ENCODE assay signal across 8 cellular contexts in the genomic region with DNA sequence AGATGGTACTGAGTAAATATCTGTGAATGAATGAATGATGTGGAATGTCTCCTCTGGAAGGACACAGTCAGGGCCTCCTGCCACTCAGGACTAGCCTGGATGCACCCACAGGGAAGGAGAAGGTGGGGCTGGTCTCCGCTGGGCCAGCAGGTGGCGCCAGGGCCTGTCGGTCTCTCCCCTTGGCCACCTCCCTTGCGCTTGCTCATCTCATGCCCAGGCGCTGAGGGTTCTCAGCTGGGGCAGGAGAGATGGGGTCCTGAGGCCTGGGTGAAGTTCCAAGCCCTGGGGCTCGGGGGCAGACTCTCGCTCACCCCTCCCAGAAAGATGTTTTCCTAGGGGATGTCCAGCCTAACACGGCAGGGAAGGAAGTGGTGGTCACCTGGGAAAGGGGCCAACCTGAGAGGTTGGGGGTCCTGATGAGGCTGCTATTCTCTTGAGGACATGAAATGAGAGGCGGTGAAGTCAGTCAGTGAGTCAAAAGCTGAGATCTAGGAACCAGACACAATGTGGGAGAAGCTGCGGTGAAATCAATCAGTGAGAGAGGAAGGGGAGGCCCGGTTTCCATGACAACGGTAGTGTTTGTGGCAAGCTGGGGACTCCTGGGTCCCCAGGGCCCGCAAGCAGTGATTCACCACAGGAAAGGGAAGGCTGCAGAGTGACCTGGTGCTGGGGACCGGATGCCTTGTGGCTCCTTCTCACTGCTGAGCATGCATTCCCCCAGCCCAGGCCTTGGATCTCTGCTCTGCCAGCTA. TPM values are rescaled to one million over a fixed set of nuclear protein-coding genes. Genes with fewer than 3 reads are reported as not detected.
DNase-seq lines count a peak whose midpoint lies in the region; ATAC-seq and TF ChIP-seq lines count a peak whose summit lies in the region.

No MANE protein-coding gene starts in this region.

- H3K4me3 Mint-ChIP-seq in CD8-positive, alpha-beta T cell, result peak overlapping the region; percentile 46
- H3K4me3 Mint-ChIP-seq in endodermal cell, result no peak overlapping the region

- H3K9ac ChIP-seq in endodermal cell (ENCODE audit: extremely low read depth, low read length, poor library complexity, severe bottlenecking), result no peak overlapping the region

- H3K36me3 Mint-ChIP-seq in CD8-positive, alpha-beta T cell, result no peaks in the 10 kb centered on the region
- peaks cover 36% of the 10 kb centered on the region for H3K36me3 Mint-ChIP-seq in endodermal cell (ENCODE audit: low read depth)

- H3K4me1 ChIP-seq in CD8-positive, alpha-beta T cell (ENCODE audit: insufficient read depth, low read length), result peaks cover 22% of the 10 kb centered on the region
- H3K4me1 ChIP-seq in endodermal cell (ENCODE audit: control insufficient read depth, insufficient read depth, low read length), result no peaks in the 10 kb centered on the region

- peak; percentile 93 for TF ChIP-seq CTCF in CD8-positive, alpha-beta T cell (IDR thresholded peaks at IDR 0.05)
- peak; percentile 98 for TF ChIP-seq CTCF in endodermal cell (conservative IDR thresholded peaks at IDR 0.05)

- DNase-seq in CD8-positive, alpha-beta T cell, result peak; percentile 72 to 91 (median 84)
- DNase-seq in HS-27A (ENCODE audit: low read depth) (peak; percentile 51), NOMO-1 treated with dmso at 0.1 percent for 144 hours (lab: John Stamatoyannopoulos, UW; ENCODE audit: unreplicated experiment) (peak; percentile 83), endodermal cell (peak; percentile 95), mucosa of gallbladder (ENCODE audit: low spot score) (peak; percentile 90)
- DNase-seq in activated CD8-positive, alpha-beta memory T cell treated with anti-CD3 and anti-CD28 coated beads, Interleukin-2, amount 50 U/mL, for 4 hours, result peak; percentile 88
- peak; percentile 62 to 84 for DNase-seq in stimulated activated CD8-positive, alpha-beta memory T cell treated with anti-CD3 and anti-CD28 coated beads, Interleukin-4, amount 100 ng/mL, for 4 hours (ENCODE audit: low read depth in 2 of 2, low spot score in 1 of 2)

- H3K9me3 ChIP-seq in CD8-positive, alpha-beta T cell (ENCODE audit: low read length), result no peaks in the 10 kb centered on the region
- H3K9me3 ChIP-seq in endodermal cell (ENCODE audit: control insufficient read depth, low read length), result no peaks in the 10 kb centered on the region

- peaks cover 2% of the 10 kb centered on the region for H3K27me3 Mint-ChIP-seq in CD8-positive, alpha-beta T cell (ENCODE audit: low read depth)
- no peaks in the 10 kb centered on the region for H3K27me3 Mint-ChIP-seq in endodermal cell (ENCODE audit: insufficient read depth)

- H3K27ac Mint-ChIP-seq in CD8-positive, alpha-beta T cell, result peak overlapping the region; percentile 89
- peak overlapping the region; percentile 45 for H3K27ac Mint-ChIP-seq in endodermal cell

- peaks cover 26% of the 10 kb centered on the region for H3K4me1 Mint-ChIP-seq in CD8-positive, alpha-beta T cell (ENCODE audit: low read depth)
- H3K4me1 Mint-ChIP-seq in endodermal cell, result peaks cover 22% of the 10 kb centered on the region

- intact Hi-C loops in CD8-positive, alpha-beta T cell (cut with DNase I, micrococcal nuclease), result loop anchor here (1.0 kb wide), 2 partner anchors 9 to 33 kb away; no protein-coding TSS in a partner anchor

- H3K36me3 ChIP-seq in CD8-positive, alpha-beta T cell (ENCODE audit: insufficient read depth, low read length), result no peaks in the 10 kb centered on the region
- peaks cover 75% of the 10 kb centered on the region for H3K36me3 ChIP-seq in endodermal cell (ENCODE audit: control insufficient read depth, insufficient read depth, low read length)

- peak overlapping the region; percentile 48 for H3K27ac ChIP-seq in CD8-positive, alpha-beta T cell (ENCODE audit: low read depth, low read length)
- peak overlapping the region; percentile 66 for H3K27ac ChIP-seq in endodermal cell (ENCODE audit: low read depth, low read length)

- peak overlapping the region; percentile 7 for H3K4me3 ChIP-seq in CD8-positive, alpha-beta T cell (ENCODE audit: low read depth, low read length)
- no peak overlapping the region for H3K4me3 ChIP-seq in endodermal cell (ENCODE audit: low read length)

- H3K9me3 Mint-ChIP-seq in CD8-positive, alpha-beta T cell, result no peaks in the 10 kb centered on the region
- H3K9me3 Mint-ChIP-seq in endodermal cell, result no peaks in the 10 kb centered on the region

- POLR2A ChIA-PET in CD8-positive, alpha-beta T cell (lab: Charles Lee), result interaction anchor here (0.9 to 2.3 kb wide), 5 partner anchors 16 to 116 kb away, joined by 3 to 12 read pairs (median 3); a partner anchor contains a TSS

- H3K27me3 ChIP-seq in CD8-positive, alpha-beta T cell (ENCODE audit: insufficient read depth, low read length), result no peaks in the 10 kb centered on the region
- no peaks in the 10 kb centered on the region for H3K27me3 ChIP-seq in endodermal cell (ENCODE audit: control insufficient read depth, insufficient read depth, low read length, poor library complexity, severe bottlenecking)

- 58 to 83% methylated on average over 9 to 14 of the region's 14 CpGs for WGBS in endodermal cell (ENCODE audit: insufficient coverage in 1 of 2, insufficient read length in 1 of 2), 2 experiments

- CTCF ChIA-PET in CD8-positive, alpha-beta T cell (lab: Charles Lee), result interaction anchor here (0.7 to 29.4 kb wide), 26 partner anchors 9 to 187 kb away, joined by 3 to 1057 read pairs (median 4); a partner anchor contains a TSS

- ATAC-seq in CD8-positive, alpha-beta T cell, result peak; percentile 82
- peak; percentile 55 for ATAC-seq in GM19467 (IDR thresholded peaks at IDR 0.05; ENCODE audit: unreplicated experiment)

RNA-seq across cellular contexts. Expression of a gene that starts 14.6 kb away (rescaled TPM):
- under 1 TPM; 0.14 to 0.22 TPM for total RNA-seq in CD8-positive, alpha-beta T cell
- 10 to 100 TPM; 91.8 to 94.3 TPM for total RNA-seq in endodermal cell
- polyA plus RNA-seq in endodermal cell (2013, experiment 1 of 2), result 91.4 TPM
- polyA plus RNA-seq in endodermal cell (2013, experiment 2 of 2), result 89.4 TPM
- total RNA-seq in mucosa of gallbladder, result 1.4 TPM

RNA-seq across cellular contexts. Expression of a gene that starts 17.7 kb away (rescaled TPM):
- total RNA-seq in CD8-positive, alpha-beta T cell, result 100 to 1,000 TPM; 281 to 298 TPM
- total RNA-seq in endodermal cell (10 to 100 TPM; 41.2 to 42.0 TPM), mucosa of gallbladder (293 TPM)
- 46.3 TPM for polyA plus RNA-seq in endodermal cell (2013, experiment 1 of 2)
- 45.5 TPM for polyA plus RNA-seq in endodermal cell (2013, experiment 2 of 2)

RNA-seq across cellular contexts. Expression of a gene that starts 35.9 kb away (rescaled TPM):
- under 1 TPM; 0.38 to 0.86 TPM for total RNA-seq in CD8-positive, alpha-beta T cell
- 10 to 100 TPM; 82.0 to 84.4 TPM for total RNA-seq in endodermal cell
- 10.3 TPM for polyA plus RNA-seq in endodermal cell (2013, experiment 1 of 2)
- polyA plus RNA-seq in endodermal cell (2013, experiment 2 of 2), result 7.8 TPM
- 103 TPM for total RNA-seq in mucosa of gallbladder

RNA-seq across cellular contexts. Expression of a gene that starts 42.2 kb away (rescaled TPM):
- 1 to 10 TPM; 6.7 to 8.3 TPM for total RNA-seq in CD8-positive, alpha-beta T cell
- 100 to 1,000 TPM in 1 of 2 donors, 10 to 100 TPM in 1; 84.4 to 101 TPM for total RNA-seq in endodermal cell
- 74.4 TPM for polyA plus RNA-seq in endodermal cell (2013, experiment 1 of 2)
- 67.3 TPM for polyA plus RNA-seq in endodermal cell (2013, experiment 2 of 2)
- total RNA-seq in mucosa of gallbladder, result 77.0 TPM

RNA-seq across cellular contexts. Expression of a gene that starts 43.2 kb away (rescaled TPM):
- 10 to 100 TPM in 1 of 2 experiments, 1 to 10 TPM in 1; 9.8 to 10.8 TPM for total RNA-seq in CD8-positive, alpha-beta T cell
- total RNA-seq in endodermal cell (10 to 100 TPM; 56.4 to 62.4 TPM), mucosa of gallbladder (34.1 TPM)
- 60.8 TPM for polyA plus RNA-seq in endodermal cell (2013, experiment 1 of 2)
- 56.6 TPM for polyA plus RNA-seq in endodermal cell (2013, experiment 2 of 2)

Comparison
In these comparisons a context has a peak if more than half of its experiments do, and no peak if none do; other contexts are left out.
1. RNA of a gene that starts 14.6 kb away (total RNA-seq): 91.8 to 94.3 TPM in endodermal cell; 1.4 TPM in mucosa of gallbladder (single experiment) and 0.14 to 0.22 TPM in CD8-positive, alpha-beta T cell; every median in the first group is over 10 times any median in the second.
2. RNA of a gene that starts 35.9 kb away (total RNA-seq): 103 TPM in mucosa of gallbladder (single experiment) and 82.0 to 84.4 TPM in endodermal cell; 0.38 to 0.86 TPM in CD8-positive, alpha-beta T cell; every median in the first group is over 10 times any median in the second.
3. Peak in every context shown above with its lines, with median percentiles within 50 percentile points of each other: DNase-seq.